In the genomic region with DNA sequence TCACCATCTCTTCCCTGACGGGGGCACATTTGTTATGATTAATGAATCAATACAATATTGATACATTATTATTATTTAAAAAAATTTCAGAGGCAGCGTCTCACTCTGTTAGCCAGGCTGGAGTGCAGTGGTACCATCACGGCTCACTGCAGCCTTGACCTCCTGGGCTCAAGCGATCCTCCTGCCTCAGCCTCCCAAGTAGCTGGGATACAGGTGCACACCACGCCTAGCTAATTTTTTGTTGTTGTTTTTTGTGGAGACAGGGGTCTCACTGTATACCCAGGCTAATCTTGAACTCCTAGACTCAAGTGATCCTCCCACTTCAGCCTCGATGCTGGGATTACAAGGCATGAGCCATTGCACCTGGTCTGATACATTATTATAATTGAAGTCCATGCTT, we compare ENCODE assay signal across 27 cellular contexts.
"Had no signal": no experiment of that assay in that cellular context is flagged by ENCODE, and none has a peak within 500 bp of the region (broad histone marks: within the 10 kb centered on the region; RNA-seq: fewer than 3 reads in every experiment).

No MANE protein-coding gene starts in this region.

- H3K27ac ChIP-seq: coronary artery, dorsolateral prefrontal cortex, epithelial cell of prostate, esophagus squamous epithelium, gastrocnemius medialis, heart right ventricle, left lung, lower lobe of right lung had no signal

- H3K9me3 ChIP-seq: esophagus squamous epithelium, gastrocnemius medialis, heart right ventricle, left lung, lower lobe of right lung, mucosa of descending colon had no signal

- H3K36me3 ChIP-seq: esophagus squamous epithelium, gastrocnemius medialis, heart right ventricle, left lung, lower lobe of right lung had no signal

- H3K9me3 Mint-ChIP-seq: mesothelial cell of epicardium had no signal

- H3K4me3 Mint-ChIP-seq: mesothelial cell of epicardium had no signal

- H3K27ac Mint-ChIP-seq: mesothelial cell of epicardium had no signal

- H3K36me3 Mint-ChIP-seq: mesothelial cell of epicardium had no signal

- ATAC-seq: esophagus mucosa, gastrocnemius medialis, heart right ventricle, left cardiac atrium, left lung, left ventricle myocardium superior, lower lobe of right lung, mucosa of descending colon had no signal

- FAIRE-seq: colon, endometrium, islet of Langerhans, keratinocyte had no signal

- H3K4me3 ChIP-seq: coronary artery, dorsolateral prefrontal cortex, esophagus squamous epithelium, gastrocnemius medialis, heart right ventricle, left lung, lower lobe of right lung, mucosa of descending colon had no signal

- H3K4me1 ChIP-seq: gastrocnemius medialis had no signal

- DNase-seq: dermis blood vessel endothelial cell; effector CD4-positive, alpha-beta T cell; effector memory CD4-positive, alpha-beta T cell; erythroblast; esophagus squamous epithelium; foreskin fibroblast; foreskin melanocyte; gastrocnemius medialis; glutamatergic neuron; head of caudate nucleus; heart right ventricle; hippocampal formation; left cardiac atrium; left ventricle myocardium superior; lower lobe of right lung; mesenchymal stem cell had no signal
